22 cellular contexts compared by ENCODE assay signal in genomic region chr1:118899340-118899739, GRCh38.
"Had no signal": no experiment of that assay in that cellular context is flagged by ENCODE, and none has a peak within 500 bp of the region (broad histone marks: within the 10 kb centered on the region; RNA-seq: fewer than 3 reads in every experiment).

No MANE protein-coding gene starts in this region.

- ATAC-seq: activated T-helper 17 cell treated with anti-CD3 and anti-CD28 coated beads, Interleukin-2, amount 50 U/mL, for 72 hours had no signal

- H3K27me3 ChIP-seq: brain microvascular endothelial cell, MG63 had no signal

- DNase-seq: activated CD4-positive, alpha-beta memory T cell treated with anti-CD3 and anti-CD28 coated beads, Interleukin-2, amount 10 ng/mL, durations not matched to agents 7 days and 5 days; activated CD4-positive, alpha-beta T cell treated with anti-CD3 and anti-CD28 coated beads, Interleukin-2, amount 10 ng/mL, durations not matched to agents 7 days and 5 days; activated CD4-positive, CD25-positive, alpha-beta regulatory T cell; activated gamma-delta T cell; activated naive CD4-positive, alpha-beta T cell treated with anti-CD3 and anti-CD28 coated beads for 36 hours; activated T-cell treated with anti-CD3 and anti-CD28 coated beads for 4 hours; activated T-cell treated with anti-CD3 and anti-CD28 coated beads, Interleukin-2, amount 50 U/mL, for 48 hours; brain microvascular endothelial cell; cerebellar nuclear complex; MG63; NCI-H1092 treated with DMSO at 0.1 percent for 48 hours; NCI-H1417 treated with DMSO at 0.1 percent for 48 hours; NCI-H1694; NCI-H2107; NCI-H2171 treated with DMSO at 0.1 percent for 48 hours; NCI-H510A; NCI-H526 treated with DMSO at 0.1 percent for 48 hours; NK-92 treated with Interleukin-12 subunit alpha and Interleukin-12 subunit beta, amount 100 ng/mL, for 24 hours; T-helper 2 cell; T1000 had no signal

- H3K9me3 ChIP-seq: MG63 had no signal

- H3K27ac ChIP-seq: brain microvascular endothelial cell, KMS-11 had no signal

- H3K4me3 ChIP-seq: MG63 had no signal
